In genomic region chr9:120714088-120714845, GRCh38 we compare ENCODE assay signal across 8 cellular contexts. TPM values are rescaled to one million over a fixed set of nuclear protein-coding genes. Genes with fewer than 3 reads are reported as not detected.
DNase-seq lines count a peak whose midpoint lies in the region; ATAC-seq and TF ChIP-seq lines count a peak whose summit lies in the region.

MEGF9 (minus strand) TSS chr9:120714470; CDS start chr9:120714358, 112 bp downstream.

- TF ChIP-seq CTCF in LNCaP clone FGC (IDR thresholded peaks at IDR 0.05; ENCODE audit: control insufficient read depth, extremely low read depth, insufficient read depth) = no peak
- no peak for TF ChIP-seq CTCF in natural killer cell (IDR thresholded peaks at IDR 0.05)

- peak within 1 kb of the TSS; percentile 74 for H3K27ac Mint-ChIP-seq in activated T-helper 2 cell treated with anti-CD3 and anti-CD28 coated beads, Interferon-gamma antibody, Interleukin-2, Interleukin-4, amounts not matched to agents 10 μg/mL and 5 μg/mL and 100 μg/mL, durations not matched to agents 14 hours and 24 hours and 36 hours
- peak within 1 kb of the TSS; percentile 90 to 94 for H3K27ac Mint-ChIP-seq in natural killer cell

- H3K27me3 Mint-ChIP-seq in activated T-helper 2 cell treated with anti-CD3 and anti-CD28 coated beads, Interferon-gamma antibody, Interleukin-2, Interleukin-4, amounts not matched to agents 10 μg/mL and 5 μg/mL and 100 μg/mL, durations not matched to agents 14 hours and 24 hours and 36 hours (ENCODE audit: low read depth) = no peaks in the 10 kb centered on the region
- no peaks in the 10 kb centered on the region for H3K27me3 Mint-ChIP-seq in natural killer cell (ENCODE audit: low read depth in 2 of 2)

- no peaks in the 10 kb centered on the region for H3K9me3 Mint-ChIP-seq in activated T-helper 2 cell treated with anti-CD3 and anti-CD28 coated beads, Interferon-gamma antibody, Interleukin-2, Interleukin-4, amounts not matched to agents 10 μg/mL and 5 μg/mL and 100 μg/mL, durations not matched to agents 14 hours and 24 hours and 36 hours
- no peaks in the 10 kb centered on the region for H3K9me3 Mint-ChIP-seq in natural killer cell

- intact Hi-C loops in activated T-helper 2 cell treated with anti-CD3 and anti-CD28 coated beads, Interferon-gamma antibody, Interleukin-2, Interleukin-4, amounts not matched to agents 10 μg/mL and 5 μg/mL and 100 μg/mL, durations not matched to agents 14 hours and 24 hours and 36 hours (cut with micrococcal nuclease) = loop anchor here (1.0 to 10.0 kb wide), 2 partner anchors 99 to 407 kb away; no protein-coding TSS in a partner anchor
- intact Hi-C loops in natural killer cell (cut with micrococcal nuclease) = loop anchor here (1.0 to 5.0 kb wide), 4 partner anchors 133 to 488 kb away; partner anchors contain the start of genes CDK5RAP2, RAB14 and TRAF1

- H3K4me3 Mint-ChIP-seq in activated T-helper 2 cell treated with anti-CD3 and anti-CD28 coated beads, Interferon-gamma antibody, Interleukin-2, Interleukin-4, amounts not matched to agents 10 μg/mL and 5 μg/mL and 100 μg/mL, durations not matched to agents 14 hours and 24 hours and 36 hours (ENCODE audit: low read depth) = peak within 1 kb of the TSS; percentile 87
- peak within 1 kb of the TSS; percentile 95 for H3K4me3 Mint-ChIP-seq in natural killer cell

- DNase-seq in EL (peak; percentile 98), H4 (ENCODE audit: low spot score) (peak; percentile 96), LNCaP clone FGC (ENCODE audit: low read depth) (peak; percentile 93), RPMI8226 (peak; percentile 99), fibroblast of peridontal ligament (ENCODE audit: extremely low read depth) (peak; percentile 96), natural killer cell (peak; percentile 97)
- DNase-seq in activated T-helper 2 cell treated with anti-CD3 and anti-CD28 coated beads, Interferon-gamma antibody, Interleukin-2, Interleukin-4, amounts not matched to agents 10 μg/mL and 5 μg/mL and 100 μg/mL, durations not matched to agents 14 hours and 24 hours and 36 hours (ENCODE audit: low spot score) = peak; percentile 96
- DNase-seq in stimulated activated naive CD4-positive, alpha-beta T cell (lab: John Stamatoyannopoulos, UW) = peak; percentile 89 to 96 (median 92)

- H3K36me3 Mint-ChIP-seq in activated T-helper 2 cell treated with anti-CD3 and anti-CD28 coated beads, Interferon-gamma antibody, Interleukin-2, Interleukin-4, amounts not matched to agents 10 μg/mL and 5 μg/mL and 100 μg/mL, durations not matched to agents 14 hours and 24 hours and 36 hours (ENCODE audit: low read depth) = no peaks in the 10 kb centered on the region
- no peaks in the 10 kb centered on the region for H3K36me3 Mint-ChIP-seq in natural killer cell

- peak within 1 kb of the TSS; percentile 75 for H3K4me3 ChIP-seq in LNCaP clone FGC (ENCODE audit: low read depth, low read length)

- peak; percentile 90 to 98 (median 95) for ATAC-seq in natural killer cell

- H3K4me1 Mint-ChIP-seq in activated T-helper 2 cell treated with anti-CD3 and anti-CD28 coated beads, Interferon-gamma antibody, Interleukin-2, Interleukin-4, amounts not matched to agents 10 μg/mL and 5 μg/mL and 100 μg/mL, durations not matched to agents 14 hours and 24 hours and 36 hours (ENCODE audit: low read depth) = peaks cover 35% of the 10 kb centered on the region
- H3K4me1 Mint-ChIP-seq in natural killer cell = peaks cover 24 to 35% of the 10 kb centered on the region in 2 donors

RNA-seq across cellular contexts. Expression of gene MEGF9, which starts in this region (rescaled TPM):
- total RNA-seq in H4 (2014; rRNA removed; shearing (Covaris generic)) = 9.0 and 10.1 TPM in 2 replicates
- total RNA-seq in activated T-helper 2 cell treated with anti-CD3 and anti-CD28 coated beads, Interferon-gamma antibody, Interleukin-2, Interleukin-4, amounts not matched to agents 10 μg/mL and 5 μg/mL and 100 μg/mL, durations not matched to agents 14 hours and 24 hours and 36 hours = 5.0 TPM in 2 replicates
- total RNA-seq in natural killer cell = 10 to 100 TPM; 17.5 to 25.9 (median 22.3) TPM

Comparison
In these comparisons a context has a peak if more than half of its experiments do, and no peak if none do; other contexts are left out.
1. Peak in every context shown above with its lines: DNase-seq, ATAC-seq and H3K4me3 ChIP-seq.